ENCODE assay signal across 15 cellular contexts in genomic region chr14:65938738-65939137, GRCh38.
A peak's percentile ranks its signal among the peaks of the same experiment; 100 is the strongest.
DNase-seq lines count a peak whose midpoint lies in the region; ATAC-seq and TF ChIP-seq lines count a peak whose summit lies in the region.
"Had no signal": no experiment of that assay in that cellular context is flagged by ENCODE, and none has a peak within 500 bp of the region (broad histone marks: within the 10 kb centered on the region; RNA-seq: fewer than 3 reads in every experiment).

No MANE protein-coding gene starts in this region.

- H3K36me3 Mint-ChIP-seq in activated CD4-positive, alpha-beta T cell treated with anti-CD3 and anti-CD28 coated beads for 36 hours (ENCODE audit: low read depth): peaks cover 1% of the 10 kb centered on the region
- peaks cover 3% of the 10 kb centered on the region for H3K36me3 Mint-ChIP-seq in CD4-positive, CD25-positive, alpha-beta regulatory T cell
- H3K36me3 Mint-ChIP-seq in activated CD8-positive, alpha-beta T cell treated with anti-CD3 and anti-CD28 coated beads for 36 hours (ENCODE audit: low read depth): peaks cover 10% of the 10 kb centered on the region
- no peaks in the 10 kb centered on the region for H3K36me3 Mint-ChIP-seq in natural killer cell
- peaks cover 34% of the 10 kb centered on the region for H3K36me3 Mint-ChIP-seq in activated T-helper 2 cell treated with anti-CD3 and anti-CD28 coated beads, Interferon-gamma antibody, Interleukin-2, Interleukin-4, amounts not matched to agents 10 μg/mL and 5 μg/mL and 100 μg/mL, durations not matched to agents 14 hours and 24 hours and 36 hours (ENCODE audit: low read depth)

- H3K27ac ChIP-seq in CD4-positive, CD25-positive, alpha-beta regulatory T cell (ENCODE audit: insufficient read depth, low read length, poor library complexity, severe bottlenecking): no peak overlapping the region
- H3K27ac ChIP-seq: Peyer's patch had no signal

- H3K4me3 ChIP-seq in CD4-positive, CD25-positive, alpha-beta regulatory T cell (ENCODE audit: low read depth, low read length): no peak overlapping the region
- H3K4me3 ChIP-seq: Peyer's patch had no signal

- H3K27me3 ChIP-seq in CD4-positive, CD25-positive, alpha-beta regulatory T cell (ENCODE audit: control insufficient read depth, insufficient read depth, low read length): no peaks in the 10 kb centered on the region
- H3K27me3 ChIP-seq: Peyer's patch had no signal

- peak; percentile 21 for ATAC-seq in activated CD4-positive, alpha-beta T cell treated with anti-CD3 and anti-CD28 coated beads for 36 hours
- ATAC-seq in CD4-positive, CD25-positive, alpha-beta regulatory T cell (ENCODE audit: low read depth in 2 of 2): no peak
- ATAC-seq in activated CD8-positive, alpha-beta T cell treated with anti-CD3 and anti-CD28 coated beads for 36 hours: peak; percentile 55
- ATAC-seq in natural killer cell: no peak
- no peak for ATAC-seq in HG03135 (IDR thresholded peaks at IDR 0.05; ENCODE audit: unreplicated experiment)

- H3K4me1 ChIP-seq in CD4-positive, CD25-positive, alpha-beta regulatory T cell (ENCODE audit: control insufficient read depth, insufficient read depth, low read length, poor library complexity, severe bottlenecking): peaks cover 21% of the 10 kb centered on the region
- H3K4me1 ChIP-seq: Peyer's patch had no signal

- H3K9me3 Mint-ChIP-seq in activated CD4-positive, alpha-beta T cell treated with anti-CD3 and anti-CD28 coated beads for 36 hours (ENCODE audit: low read depth): peaks cover 7% of the 10 kb centered on the region
- peaks cover 0 to 5% (median 0%) of the 10 kb centered on the region in 7 donors for H3K9me3 Mint-ChIP-seq in CD4-positive, CD25-positive, alpha-beta regulatory T cell
- H3K9me3 Mint-ChIP-seq in activated CD8-positive, alpha-beta T cell treated with anti-CD3 and anti-CD28 coated beads for 36 hours: peaks cover 10% of the 10 kb centered on the region
- H3K9me3 Mint-ChIP-seq in natural killer cell: peaks cover 2 to 3% of the 10 kb centered on the region in 2 donors
- H3K9me3 Mint-ChIP-seq in activated T-helper 2 cell treated with anti-CD3 and anti-CD28 coated beads, Interferon-gamma antibody, Interleukin-2, Interleukin-4, amounts not matched to agents 10 μg/mL and 5 μg/mL and 100 μg/mL, durations not matched to agents 14 hours and 24 hours and 36 hours: peaks cover 38% of the 10 kb centered on the region

- H3K4me1 Mint-ChIP-seq in activated CD4-positive, alpha-beta T cell treated with anti-CD3 and anti-CD28 coated beads for 36 hours: peaks cover 28% of the 10 kb centered on the region
- peaks cover 39 to 76% (median 61%) of the 10 kb centered on the region in 4 donors for H3K4me1 Mint-ChIP-seq in CD4-positive, CD25-positive, alpha-beta regulatory T cell
- peaks cover 45% of the 10 kb centered on the region for H3K4me1 Mint-ChIP-seq in activated CD8-positive, alpha-beta T cell treated with anti-CD3 and anti-CD28 coated beads for 36 hours (ENCODE audit: low read depth)
- peaks cover 37 to 42% of the 10 kb centered on the region in 2 donors for H3K4me1 Mint-ChIP-seq in natural killer cell
- peaks cover 57% of the 10 kb centered on the region for H3K4me1 Mint-ChIP-seq in activated T-helper 2 cell treated with anti-CD3 and anti-CD28 coated beads, Interferon-gamma antibody, Interleukin-2, Interleukin-4, amounts not matched to agents 10 μg/mL and 5 μg/mL and 100 μg/mL, durations not matched to agents 14 hours and 24 hours and 36 hours (ENCODE audit: low read depth)

- CTCF ChIA-PET in activated CD4-positive, alpha-beta T cell treated with anti-CD3 and anti-CD28 coated beads for 36 hours (lab: Charles Lee): interaction anchor here (5.0 kb wide), 1 partner anchor 20 kb away, joined by 38 read pairs; no protein-coding TSS in a partner anchor
- CTCF ChIA-PET in activated CD8-positive, alpha-beta T cell treated with anti-CD3 and anti-CD28 coated beads for 36 hours (lab: Charles Lee): interaction anchor here (1.3 to 2.8 kb wide), 2 partner anchors 10 to 11 kb away, joined by 4 to 22 read pairs; no protein-coding TSS in a partner anchor

- POLR2A ChIA-PET in activated CD4-positive, alpha-beta T cell treated with anti-CD3 and anti-CD28 coated beads for 36 hours (lab: Charles Lee): no interaction called here
- POLR2A ChIA-PET in activated CD8-positive, alpha-beta T cell treated with anti-CD3 and anti-CD28 coated beads for 36 hours (lab: Charles Lee): no interaction called here

- intact Hi-C loops in activated CD4-positive, alpha-beta T cell treated with anti-CD3 and anti-CD28 coated beads for 36 hours (cut with DNase I, micrococcal nuclease): no loop called here
- intact Hi-C loops in activated CD8-positive, alpha-beta T cell treated with anti-CD3 and anti-CD28 coated beads for 36 hours (cut with micrococcal nuclease): no loop called here
- intact Hi-C loops in natural killer cell (cut with micrococcal nuclease): no loop called here
- intact Hi-C loops in activated T-helper 2 cell treated with anti-CD3 and anti-CD28 coated beads, Interferon-gamma antibody, Interleukin-2, Interleukin-4, amounts not matched to agents 10 μg/mL and 5 μg/mL and 100 μg/mL, durations not matched to agents 14 hours and 24 hours and 36 hours (cut with micrococcal nuclease): no loop called here

- peak overlapping the region; percentile 38 for H3K27ac Mint-ChIP-seq in activated CD4-positive, alpha-beta T cell treated with anti-CD3 and anti-CD28 coated beads for 36 hours
- peak overlapping the region; percentile 13 to 70 (median 42) for H3K27ac Mint-ChIP-seq in CD4-positive, CD25-positive, alpha-beta regulatory T cell
- H3K27ac Mint-ChIP-seq in activated CD8-positive, alpha-beta T cell treated with anti-CD3 and anti-CD28 coated beads for 36 hours: peak overlapping the region; percentile 90
- no peak overlapping the region for H3K27ac Mint-ChIP-seq in natural killer cell
- no peak overlapping the region for H3K27ac Mint-ChIP-seq in activated T-helper 2 cell treated with anti-CD3 and anti-CD28 coated beads, Interferon-gamma antibody, Interleukin-2, Interleukin-4, amounts not matched to agents 10 μg/mL and 5 μg/mL and 100 μg/mL, durations not matched to agents 14 hours and 24 hours and 36 hours

- no peaks in the 10 kb centered on the region for H3K27me3 Mint-ChIP-seq in activated CD4-positive, alpha-beta T cell treated with anti-CD3 and anti-CD28 coated beads for 36 hours
- H3K27me3 Mint-ChIP-seq in CD4-positive, CD25-positive, alpha-beta regulatory T cell: no peaks in the 10 kb centered on the region
- H3K27me3 Mint-ChIP-seq in activated CD8-positive, alpha-beta T cell treated with anti-CD3 and anti-CD28 coated beads for 36 hours: no peaks in the 10 kb centered on the region
- no peaks in the 10 kb centered on the region for H3K27me3 Mint-ChIP-seq in natural killer cell (ENCODE audit: low read depth in 2 of 2)
- H3K27me3 Mint-ChIP-seq in activated T-helper 2 cell treated with anti-CD3 and anti-CD28 coated beads, Interferon-gamma antibody, Interleukin-2, Interleukin-4, amounts not matched to agents 10 μg/mL and 5 μg/mL and 100 μg/mL, durations not matched to agents 14 hours and 24 hours and 36 hours (ENCODE audit: low read depth): no peaks in the 10 kb centered on the region

- H3K36me3 ChIP-seq in CD4-positive, CD25-positive, alpha-beta regulatory T cell (ENCODE audit: control insufficient read depth, insufficient read depth, low read length): no peaks in the 10 kb centered on the region
- H3K36me3 ChIP-seq: Peyer's patch had no signal

- no peaks in the 10 kb centered on the region for H3K9me3 ChIP-seq in CD4-positive, CD25-positive, alpha-beta regulatory T cell (ENCODE audit: control insufficient read depth in 2 of 2, low read length in 2 of 2)
- H3K9me3 ChIP-seq: Peyer's patch had no signal

- no peak for DNase-seq in activated CD4-positive, alpha-beta T cell treated with anti-CD3 and anti-CD28 coated beads for 36 hours
- no peak for DNase-seq in activated CD4-positive, alpha-beta T cell treated with anti-CD3 and anti-CD28 coated beads, Interleukin-2, amount 50 U/mL, for 4 hours
- no peak for DNase-seq in CD4-positive, CD25-positive, alpha-beta regulatory T cell
- DNase-seq in activated CD8-positive, alpha-beta T cell treated with anti-CD3 and anti-CD28 coated beads for 36 hours: no peak
- DNase-seq in natural killer cell (no peak), HK-2 (ENCODE audit: unreplicated experiment) (no peak)
- no peak for DNase-seq in activated T-helper 2 cell treated with anti-CD3 and anti-CD28 coated beads, Interferon-gamma antibody, Interleukin-2, Interleukin-4, amounts not matched to agents 10 μg/mL and 5 μg/mL and 100 μg/mL, durations not matched to agents 14 hours and 24 hours and 36 hours (ENCODE audit: low spot score)
- DNase-seq: 8988T, COR-L47, DMS 273 treated with DMSO at 0.1 percent for 48 hours, KG1, MV-4-11, NCI-H1694 treated with DMSO at 0.1 percent for 48 hours, Peyer's patch had no signal

- no peak overlapping the region for H3K4me3 Mint-ChIP-seq in activated CD4-positive, alpha-beta T cell treated with anti-CD3 and anti-CD28 coated beads for 36 hours
- H3K4me3 Mint-ChIP-seq in CD4-positive, CD25-positive, alpha-beta regulatory T cell: peak overlapping the region in 1 of 4 donors; percentile 57
- no peak overlapping the region for H3K4me3 Mint-ChIP-seq in activated CD8-positive, alpha-beta T cell treated with anti-CD3 and anti-CD28 coated beads for 36 hours
- peak overlapping the region; percentile 25 for H3K4me3 Mint-ChIP-seq in natural killer cell
- H3K4me3 Mint-ChIP-seq in activated T-helper 2 cell treated with anti-CD3 and anti-CD28 coated beads, Interferon-gamma antibody, Interleukin-2, Interleukin-4, amounts not matched to agents 10 μg/mL and 5 μg/mL and 100 μg/mL, durations not matched to agents 14 hours and 24 hours and 36 hours (ENCODE audit: low read depth): no peak overlapping the region

- TF ChIP-seq CTCF in activated CD8-positive, alpha-beta T cell treated with anti-CD3 and anti-CD28 coated beads for 36 hours (IDR thresholded peaks at IDR 0.05): no peak
- no peak for TF ChIP-seq CTCF in natural killer cell (IDR thresholded peaks at IDR 0.05)

Comparison
In these comparisons a context has a peak if more than half of its experiments do, and no peak if none do; other contexts are left out.
1. ATAC-seq: peak in activated CD4-positive, alpha-beta T cell treated with anti-CD3 and anti-CD28 coated beads for 36 hours (single experiment) and activated CD8-positive, alpha-beta T cell treated with anti-CD3 and anti-CD28 coated beads for 36 hours (single experiment); none in CD4-positive, CD25-positive, alpha-beta regulatory T cell (0 of 2), natural killer cell (0 of 3) and HG03135 (single experiment).
2. H3K27ac Mint-ChIP-seq: peak in activated CD4-positive, alpha-beta T cell treated with anti-CD3 and anti-CD28 coated beads for 36 hours (single experiment), CD4-positive, CD25-positive, alpha-beta regulatory T cell (3 of 3) and activated CD8-positive, alpha-beta T cell treated with anti-CD3 and anti-CD28 coated beads for 36 hours (single experiment); none in natural killer cell (0 of 2) and activated T-helper 2 cell treated with anti-CD3 and anti-CD28 coated beads, Interferon-gamma antibody, Interleukin-2, Interleukin-4, amounts not matched to agents 10 μg/mL and 5 μg/mL and 100 μg/mL, durations not matched to agents 14 hours and 24 hours and 36 hours (single experiment).